Comparison of ENCODE assay signal across 1 cellular context in the genomic region with DNA sequence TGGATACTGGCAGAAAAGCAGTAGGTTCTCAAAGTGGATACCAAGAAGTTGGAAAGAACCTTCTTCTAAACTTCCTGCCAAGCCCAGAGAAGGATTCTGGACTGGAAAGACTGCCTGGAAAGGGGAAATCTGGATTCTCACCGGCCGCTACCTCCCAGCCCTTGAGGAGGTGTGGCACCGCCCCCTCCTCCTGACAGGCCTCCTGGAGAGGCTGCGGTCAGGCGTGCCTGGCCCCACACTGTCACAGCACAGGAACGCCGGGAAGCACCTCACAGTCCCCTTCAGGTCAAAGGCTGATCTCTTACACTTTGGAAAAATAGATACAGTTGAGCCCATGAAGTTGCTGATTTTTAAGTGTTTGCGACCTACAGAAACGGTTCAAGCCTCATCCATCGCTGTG.
TF ChIP-seq lines count a peak whose summit lies in the region.

No MANE protein-coding gene starts in this region.

TF ChIP-seq in HEK293, 187 proteins besides CTCF, POLR2A, EP300 and RAD21 (continued from another document and continues in another):
- TF ChIP-seq BCL11A (tag by site-specific recombination; IDR thresholded peaks at IDR 0.05; ENCODE audit: low read depth) (no peak), ZNF654 (tag by site-specific recombination; IDR thresholded peaks at IDR 0.05; ENCODE audit: low read depth) (no peak), ZNF792 (tag by site-specific recombination; IDR thresholded peaks at IDR 0.05) (no peak), ZNF768 (tag by site-specific recombination; IDR thresholded peaks at IDR 0.05) (no peak), ZNF23 (tag by site-specific recombination; IDR thresholded peaks at IDR 0.05; ENCODE audit: borderline replicate concordance) (no peak), IKZF3 (tag by site-specific recombination; IDR thresholded peaks at IDR 0.05) (peak; percentile 91), KLF9 (tag by site-specific recombination; IDR thresholded peaks at IDR 0.05; ENCODE audit: low read depth) (peak; percentile 83), ZNF239 (tag by site-specific recombination; IDR thresholded peaks at IDR 0.05) (no peak), ZNF776 (tag by site-specific recombination; IDR thresholded peaks at IDR 0.05; ENCODE audit: borderline replicate concordance) (no peak), ZNF830 (tag by site-specific recombination; IDR thresholded peaks at IDR 0.05; ENCODE audit: low read depth) (no peak), ZNF623 (tag by site-specific recombination; IDR thresholded peaks at IDR 0.05) (no peak), KLF16 (tag by site-specific recombination; IDR thresholded peaks at IDR 0.05) (no peak), ZNF184 (tag by site-specific recombination; IDR thresholded peaks at IDR 0.05) (no peak), ZNF391 (tag by site-specific recombination; IDR thresholded peaks at IDR 0.05; ENCODE audit: borderline replicate concordance, low read depth) (no peak), ZFP69B (tag by site-specific recombination; IDR thresholded peaks at IDR 0.05) (peak; percentile 91), ZNF211 (tag by site-specific recombination; IDR thresholded peaks at IDR 0.05; ENCODE audit: low read depth) (no peak), GLIS2 (tag by site-specific recombination; IDR thresholded peaks at IDR 0.05) (peak; percentile 36; the same call in 1 of the 2 replicates), KLF7 (tag by site-specific recombination; IDR thresholded peaks at IDR 0.05; ENCODE audit: borderline replicate concordance) (no peak), ZNF354C (tag by site-specific recombination; IDR thresholded peaks at IDR 0.05; ENCODE audit: borderline replicate concordance, low read depth) (no peak), ZNF785 (tag by site-specific recombination; IDR thresholded peaks at IDR 0.05) (no peak), ZNF335 (tag by site-specific recombination; conservative IDR thresholded peaks at IDR 0.05) (no peak), SETDB1 (IDR thresholded peaks at IDR 0.05; ENCODE audit: insufficient read length, low read length) (no peak), ZNF202 (tag by site-specific recombination; IDR thresholded peaks at IDR 0.05; ENCODE audit: borderline replicate concordance) (no peak), HOXA7 (CRISPR knock-in tag; IDR thresholded peaks at IDR 0.05; ENCODE audit: borderline replicate concordance) (no peak), YY1 (tag by site-specific recombination; IDR thresholded peaks at IDR 0.05) (no peak), OVOL3 (tag by site-specific recombination; IDR thresholded peaks at IDR 0.05) (no peak), ZNF138 (tag by site-specific recombination; IDR thresholded peaks at IDR 0.05; ENCODE audit: borderline replicate concordance) (no peak), ZBTB20 (tag by site-specific recombination; IDR thresholded peaks at IDR 0.05) (peak; percentile 82), GFI1B (tag by site-specific recombination; IDR thresholded peaks at IDR 0.05) (no peak), ZNF555 (tag by site-specific recombination; conservative IDR thresholded peaks at IDR 0.05) (no peak), SP3 (tag by site-specific recombination; IDR thresholded peaks at IDR 0.05) (peak; percentile 56), PRDM1 (tag by site-specific recombination; IDR thresholded peaks at IDR 0.05) (no peak), ZNF266 (tag by site-specific recombination; IDR thresholded peaks at IDR 0.05; ENCODE audit: low read depth) (no peak)
- TF ChIP-seq, protein P1, sequence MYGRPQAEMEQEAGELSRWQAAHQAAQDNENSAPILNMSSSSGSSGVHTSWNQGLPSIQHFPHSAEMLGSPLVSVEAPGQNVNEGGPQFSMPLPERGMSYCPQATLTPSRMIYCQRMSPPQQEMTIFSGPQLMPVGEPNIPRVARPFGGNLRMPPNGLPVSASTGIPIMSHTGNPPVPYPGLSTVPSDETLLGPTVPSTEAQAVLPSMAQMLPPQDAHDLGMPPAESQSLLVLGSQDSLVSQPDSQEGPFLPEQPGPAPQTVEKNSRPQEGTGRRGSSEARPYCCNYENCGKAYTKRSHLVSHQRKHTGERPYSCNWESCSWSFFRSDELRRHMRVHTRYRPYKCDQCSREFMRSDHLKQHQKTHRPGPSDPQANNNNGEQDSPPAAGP (tag by site-specific recombination; IDR thresholded peaks at IDR 0.05) = no peak
- TF ChIP-seq, protein P2, sequence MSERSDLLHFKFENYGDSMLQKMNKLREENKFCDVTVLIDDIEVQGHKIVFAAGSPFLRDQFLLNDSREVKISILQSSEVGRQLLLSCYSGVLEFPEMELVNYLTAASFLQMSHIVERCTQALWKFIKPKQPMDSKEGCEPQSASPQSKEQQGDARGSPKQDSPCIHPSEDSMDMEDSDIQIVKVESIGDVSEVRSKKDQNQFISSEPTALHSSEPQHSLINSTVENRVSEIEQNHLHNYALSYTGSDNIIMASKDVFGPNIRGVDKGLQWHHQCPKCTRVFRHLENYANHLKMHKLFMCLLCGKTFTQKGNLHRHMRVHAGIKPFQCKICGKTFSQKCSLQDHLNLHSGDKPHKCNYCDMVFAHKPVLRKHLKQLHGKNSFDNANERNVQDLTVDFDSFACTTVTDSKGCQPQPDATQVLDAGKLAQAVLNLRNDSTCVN (tag by site-specific recombination; optimal IDR thresholded peaks at IDR 0.05) = no peak
- TF ChIP-seq, protein P3, sequence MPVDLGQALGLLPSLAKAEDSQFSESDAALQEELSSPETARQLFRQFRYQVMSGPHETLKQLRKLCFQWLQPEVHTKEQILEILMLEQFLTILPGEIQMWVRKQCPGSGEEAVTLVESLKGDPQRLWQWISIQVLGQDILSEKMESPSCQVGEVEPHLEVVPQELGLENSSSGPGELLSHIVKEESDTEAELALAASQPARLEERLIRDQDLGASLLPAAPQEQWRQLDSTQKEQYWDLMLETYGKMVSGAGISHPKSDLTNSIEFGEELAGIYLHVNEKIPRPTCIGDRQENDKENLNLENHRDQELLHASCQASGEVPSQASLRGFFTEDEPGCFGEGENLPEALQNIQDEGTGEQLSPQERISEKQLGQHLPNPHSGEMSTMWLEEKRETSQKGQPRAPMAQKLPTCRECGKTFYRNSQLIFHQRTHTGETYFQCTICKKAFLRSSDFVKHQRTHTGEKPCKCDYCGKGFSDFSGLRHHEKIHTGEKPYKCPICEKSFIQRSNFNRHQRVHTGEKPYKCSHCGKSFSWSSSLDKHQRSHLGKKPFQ (tag by site-specific recombination; IDR thresholded peaks at IDR 0.05) = no peak
- TF ChIP-seq, protein P4, sequence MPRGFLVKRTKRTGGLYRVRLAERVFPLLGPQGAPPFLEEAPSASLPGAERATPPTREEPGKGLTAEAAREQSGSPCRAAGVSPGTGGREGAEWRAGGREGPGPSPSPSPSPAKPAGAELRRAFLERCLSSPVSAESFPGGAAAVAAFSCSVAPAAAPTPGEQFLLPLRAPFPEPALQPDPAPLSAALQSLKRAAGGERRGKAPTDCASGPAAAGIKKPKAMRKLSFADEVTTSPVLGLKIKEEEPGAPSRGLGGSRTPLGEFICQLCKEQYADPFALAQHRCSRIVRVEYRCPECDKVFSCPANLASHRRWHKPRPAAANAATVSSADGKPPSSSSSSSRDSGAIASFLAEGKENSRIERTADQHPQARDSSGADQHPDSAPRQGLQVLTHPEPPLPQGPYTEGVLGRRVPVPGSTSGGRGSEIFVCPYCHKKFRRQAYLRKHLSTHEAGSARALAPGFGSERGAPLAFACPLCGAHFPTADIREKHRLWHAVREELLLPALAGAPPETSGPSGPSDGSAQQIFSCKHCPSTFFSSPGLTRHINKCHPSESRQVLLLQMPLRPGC (tag by site-specific recombination; IDR thresholded peaks at IDR 0.05) = peak; percentile 34; the same call in 1 of the 2 replicates
- TF ChIP-seq, protein P5, sequence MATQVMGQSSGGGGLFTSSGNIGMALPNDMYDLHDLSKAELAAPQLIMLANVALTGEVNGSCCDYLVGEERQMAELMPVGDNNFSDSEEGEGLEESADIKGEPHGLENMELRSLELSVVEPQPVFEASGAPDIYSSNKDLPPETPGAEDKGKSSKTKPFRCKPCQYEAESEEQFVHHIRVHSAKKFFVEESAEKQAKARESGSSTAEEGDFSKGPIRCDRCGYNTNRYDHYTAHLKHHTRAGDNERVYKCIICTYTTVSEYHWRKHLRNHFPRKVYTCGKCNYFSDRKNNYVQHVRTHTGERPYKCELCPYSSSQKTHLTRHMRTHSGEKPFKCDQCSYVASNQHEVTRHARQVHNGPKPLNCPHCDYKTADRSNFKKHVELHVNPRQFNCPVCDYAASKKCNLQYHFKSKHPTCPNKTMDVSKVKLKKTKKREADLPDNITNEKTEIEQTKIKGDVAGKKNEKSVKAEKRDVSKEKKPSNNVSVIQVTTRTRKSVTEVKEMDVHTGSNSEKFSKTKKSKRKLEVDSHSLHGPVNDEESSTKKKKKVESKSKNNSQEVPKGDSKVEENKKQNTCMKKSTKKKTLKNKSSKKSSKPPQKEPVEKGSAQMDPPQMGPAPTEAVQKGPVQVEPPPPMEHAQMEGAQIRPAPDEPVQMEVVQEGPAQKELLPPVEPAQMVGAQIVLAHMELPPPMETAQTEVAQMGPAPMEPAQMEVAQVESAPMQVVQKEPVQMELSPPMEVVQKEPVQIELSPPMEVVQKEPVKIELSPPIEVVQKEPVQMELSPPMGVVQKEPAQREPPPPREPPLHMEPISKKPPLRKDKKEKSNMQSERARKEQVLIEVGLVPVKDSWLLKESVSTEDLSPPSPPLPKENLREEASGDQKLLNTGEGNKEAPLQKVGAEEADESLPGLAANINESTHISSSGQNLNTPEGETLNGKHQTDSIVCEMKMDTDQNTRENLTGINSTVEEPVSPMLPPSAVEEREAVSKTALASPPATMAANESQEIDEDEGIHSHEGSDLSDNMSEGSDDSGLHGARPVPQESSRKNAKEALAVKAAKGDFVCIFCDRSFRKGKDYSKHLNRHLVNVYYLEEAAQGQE (tag by site-specific recombination; IDR thresholded peaks at IDR 0.05) = no peak
- TF ChIP-seq, protein P6, sequence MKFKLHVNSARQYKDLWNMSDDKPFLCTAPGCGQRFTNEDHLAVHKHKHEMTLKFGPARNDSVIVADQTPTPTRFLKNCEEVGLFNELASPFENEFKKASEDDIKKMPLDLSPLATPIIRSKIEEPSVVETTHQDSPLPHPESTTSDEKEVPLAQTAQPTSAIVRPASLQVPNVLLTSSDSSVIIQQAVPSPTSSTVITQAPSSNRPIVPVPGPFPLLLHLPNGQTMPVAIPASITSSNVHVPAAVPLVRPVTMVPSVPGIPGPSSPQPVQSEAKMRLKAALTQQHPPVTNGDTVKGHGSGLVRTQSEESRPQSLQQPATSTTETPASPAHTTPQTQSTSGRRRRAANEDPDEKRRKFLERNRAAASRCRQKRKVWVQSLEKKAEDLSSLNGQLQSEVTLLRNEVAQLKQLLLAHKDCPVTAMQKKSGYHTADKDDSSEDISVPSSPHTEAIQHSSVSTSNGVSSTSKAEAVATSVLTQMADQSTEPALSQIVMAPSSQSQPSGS (tag by site-specific recombination; IDR thresholded peaks at IDR 0.05; ENCODE audit: low read depth) = no peak
- TF ChIP-seq, protein P7, sequence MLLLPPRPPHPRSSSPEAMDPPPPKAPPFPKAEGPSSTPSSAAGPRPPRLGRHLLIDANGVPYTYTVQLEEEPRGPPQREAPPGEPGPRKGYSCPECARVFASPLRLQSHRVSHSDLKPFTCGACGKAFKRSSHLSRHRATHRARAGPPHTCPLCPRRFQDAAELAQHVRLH (tag by site-specific recombination; IDR thresholded peaks at IDR 0.05) = no peak
- TF ChIP-seq, protein P8, sequence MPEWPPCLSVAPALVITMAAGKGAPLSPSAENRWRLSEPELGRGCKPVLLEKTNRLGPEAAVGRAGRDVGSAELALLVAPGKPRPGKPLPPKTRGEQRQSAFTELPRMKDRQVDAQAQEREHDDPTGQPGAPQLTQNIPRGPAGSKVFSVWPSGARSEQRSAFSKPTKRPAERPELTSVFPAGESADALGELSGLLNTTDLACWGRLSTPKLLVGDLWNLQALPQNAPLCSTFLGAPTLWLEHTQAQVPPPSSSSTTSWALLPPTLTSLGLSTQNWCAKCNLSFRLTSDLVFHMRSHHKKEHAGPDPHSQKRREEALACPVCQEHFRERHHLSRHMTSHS (tag by site-specific recombination; IDR thresholded peaks at IDR 0.05) = no peak
- TF ChIP-seq, protein P9, sequence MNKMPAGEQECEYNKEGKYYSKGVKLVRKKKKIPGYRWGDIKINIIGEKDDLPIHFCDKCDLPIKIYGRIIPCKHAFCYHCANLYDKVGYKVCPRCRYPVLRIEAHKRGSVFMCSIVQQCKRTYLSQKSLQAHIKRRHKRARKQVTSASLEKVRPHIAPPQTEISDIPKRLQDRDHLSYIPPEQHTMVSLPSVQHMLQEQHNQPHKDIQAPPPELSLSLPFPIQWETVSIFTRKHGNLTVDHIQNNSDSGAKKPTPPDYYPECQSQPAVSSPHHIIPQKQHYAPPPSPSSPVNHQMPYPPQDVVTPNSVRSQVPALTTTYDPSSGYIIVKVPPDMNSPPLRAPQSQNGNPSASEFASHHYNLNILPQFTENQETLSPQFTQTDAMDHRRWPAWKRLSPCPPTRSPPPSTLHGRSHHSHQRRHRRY (tag by site-specific recombination; IDR thresholded peaks at IDR 0.05) = no peak
- TF ChIP-seq, protein P10, sequence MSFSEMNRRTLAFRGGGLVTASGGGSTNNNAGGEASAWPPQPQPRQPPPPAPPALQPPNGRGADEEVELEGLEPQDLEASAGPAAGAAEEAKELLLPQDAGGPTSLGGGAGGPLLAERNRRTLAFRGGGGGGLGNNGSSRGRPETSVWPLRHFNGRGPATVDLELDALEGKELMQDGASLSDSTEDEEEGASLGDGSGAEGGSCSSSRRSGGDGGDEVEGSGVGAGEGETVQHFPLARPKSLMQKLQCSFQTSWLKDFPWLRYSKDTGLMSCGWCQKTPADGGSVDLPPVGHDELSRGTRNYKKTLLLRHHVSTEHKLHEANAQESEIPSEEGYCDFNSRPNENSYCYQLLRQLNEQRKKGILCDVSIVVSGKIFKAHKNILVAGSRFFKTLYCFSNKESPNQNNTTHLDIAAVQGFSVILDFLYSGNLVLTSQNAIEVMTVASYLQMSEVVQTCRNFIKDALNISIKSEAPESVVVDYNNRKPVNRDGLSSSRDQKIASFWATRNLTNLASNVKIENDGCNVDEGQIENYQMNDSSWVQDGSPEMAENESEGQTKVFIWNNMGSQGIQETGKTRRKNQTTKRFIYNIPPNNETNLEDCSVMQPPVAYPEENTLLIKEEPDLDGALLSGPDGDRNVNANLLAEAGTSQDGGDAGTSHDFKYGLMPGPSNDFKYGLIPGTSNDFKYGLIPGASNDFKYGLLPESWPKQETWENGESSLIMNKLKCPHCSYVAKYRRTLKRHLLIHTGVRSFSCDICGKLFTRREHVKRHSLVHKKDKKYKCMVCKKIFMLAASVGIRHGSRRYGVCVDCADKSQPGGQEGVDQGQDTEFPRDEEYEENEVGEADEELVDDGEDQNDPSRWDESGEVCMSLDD (tag by site-specific recombination; IDR thresholded peaks at IDR 0.05) = no peak; the same call in 1 of the 2 replicates
- TF ChIP-seq, protein P11, sequence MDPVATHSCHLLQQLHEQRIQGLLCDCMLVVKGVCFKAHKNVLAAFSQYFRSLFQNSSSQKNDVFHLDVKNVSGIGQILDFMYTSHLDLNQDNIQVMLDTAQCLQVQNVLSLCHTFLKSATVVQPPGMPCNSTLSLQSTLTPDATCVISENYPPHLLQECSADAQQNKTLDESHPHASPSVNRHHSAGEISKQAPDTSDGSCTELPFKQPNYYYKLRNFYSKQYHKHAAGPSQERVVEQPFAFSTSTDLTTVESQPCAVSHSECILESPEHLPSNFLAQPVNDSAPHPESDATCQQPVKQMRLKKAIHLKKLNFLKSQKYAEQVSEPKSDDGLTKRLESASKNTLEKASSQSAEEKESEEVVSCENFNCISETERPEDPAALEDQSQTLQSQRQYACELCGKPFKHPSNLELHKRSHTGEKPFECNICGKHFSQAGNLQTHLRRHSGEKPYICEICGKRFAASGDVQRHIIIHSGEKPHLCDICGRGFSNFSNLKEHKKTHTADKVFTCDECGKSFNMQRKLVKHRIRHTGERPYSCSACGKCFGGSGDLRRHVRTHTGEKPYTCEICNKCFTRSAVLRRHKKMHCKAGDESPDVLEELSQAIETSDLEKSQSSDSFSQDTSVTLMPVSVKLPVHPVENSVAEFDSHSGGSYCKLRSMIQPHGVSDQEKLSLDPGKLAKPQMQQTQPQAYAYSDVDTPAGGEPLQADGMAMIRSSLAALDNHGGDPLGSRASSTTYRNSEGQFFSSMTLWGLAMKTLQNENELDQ (tag by site-specific recombination; IDR thresholded peaks at IDR 0.05; ENCODE audit: low read depth) = no peak
